ENCODE assay signal across 8 cellular contexts in the genomic region with DNA sequence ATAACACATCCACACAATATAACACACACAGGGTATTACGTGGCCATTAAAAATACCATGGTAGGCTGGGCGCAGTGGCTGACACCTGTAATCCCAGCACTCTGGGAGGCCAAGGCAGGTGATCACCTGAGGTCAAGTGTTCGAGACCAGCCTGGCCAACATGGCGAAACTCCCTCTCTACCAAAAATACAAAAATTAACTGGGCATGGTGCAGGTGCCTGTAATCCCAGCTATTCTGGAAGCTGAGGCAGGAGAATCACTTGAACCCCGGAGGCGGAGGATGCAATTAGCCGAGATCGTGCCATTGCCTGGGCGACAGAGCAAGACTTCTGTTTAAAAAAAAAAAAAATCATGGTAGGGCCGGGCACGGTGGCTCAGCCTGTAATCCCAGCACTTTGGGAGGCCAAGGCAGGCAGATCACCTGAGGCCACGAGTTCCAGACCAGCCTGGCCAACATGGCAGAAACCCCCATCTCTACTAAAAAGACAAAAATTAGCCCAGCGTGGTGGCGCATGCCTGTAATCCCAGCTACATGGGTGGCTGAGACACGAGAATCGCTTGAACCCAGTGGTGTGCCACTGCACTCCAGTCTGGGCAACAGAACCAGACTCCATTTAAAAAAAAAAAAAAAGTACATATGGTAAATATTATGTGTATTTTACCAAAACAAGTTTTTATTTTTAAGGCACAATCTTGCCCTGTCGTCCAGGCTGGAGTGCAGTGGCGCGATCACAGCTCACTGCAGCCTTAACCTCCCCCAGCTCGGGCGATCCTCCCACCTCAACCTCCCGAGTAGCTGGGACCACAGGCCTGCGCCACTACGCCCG. TPM values are rescaled to one million over a fixed set of nuclear protein-coding genes. Genes with fewer than 3 reads are reported as not detected.
DNase-seq lines count a peak whose midpoint lies in the region; ATAC-seq lines count a peak whose summit lies in the region.

No MANE protein-coding gene starts in this region.

- no peaks in the 10 kb centered on the region for H3K9me3 ChIP-seq in right cardiac atrium (ENCODE audit: control insufficient read depth, low read length)

- H3K27me3 ChIP-seq in H7 (ENCODE audit: control insufficient read depth, insufficient read depth, low read length) (no peaks in the 10 kb centered on the region), right cardiac atrium (ENCODE audit: control insufficient read depth, insufficient read depth) (no peaks in the 10 kb centered on the region)

- ATAC-seq in right cardiac atrium (peak in 1 of 2 donors; percentile 0), HG02623 (IDR thresholded peaks at IDR 0.05; ENCODE audit: unreplicated experiment) (no peak), HG02642 (IDR thresholded peaks at IDR 0.05; ENCODE audit: poor library complexity, unreplicated experiment) (no peak)

- intact Hi-C loops in right cardiac atrium (cut with DNase I) = loop anchor here in 2 of 4 donors (5.0 to 10.0 kb wide), 2 partner anchors 290 to 468 kb away; partner anchors contain the start of genes HECTD3 (in 1 of the 2) and UROD (in 1 of the 2)

- H3K9me3 Mint-ChIP-seq in activated CD4-positive, alpha-beta memory T cell treated with anti-CD3 and anti-CD28 coated beads, Interleukin-2, amount 10 ng/mL, durations not matched to agents 7 days and 5 days = no peaks in the 10 kb centered on the region

- WGBS in right cardiac atrium = 62% methylated on average over 25 of the region's 25 CpGs

- H3K4me3 ChIP-seq in H7 (ENCODE audit: insufficient read depth, low read depth, low read length) = peak overlapping the region; percentile 59
- peak overlapping the region; percentile 76 for H3K4me3 ChIP-seq in right cardiac atrium (ENCODE audit: low read length)
- H3K4me3 ChIP-seq in skin epidermis = peak overlapping the region; percentile 49 to 65 (median 63)

- H3K27me3 Mint-ChIP-seq in activated CD4-positive, alpha-beta memory T cell treated with anti-CD3 and anti-CD28 coated beads, Interleukin-2, amount 10 ng/mL, durations not matched to agents 7 days and 5 days = no peaks in the 10 kb centered on the region

- peak overlapping the region; percentile 84 for H3K27ac Mint-ChIP-seq in activated CD4-positive, alpha-beta memory T cell treated with anti-CD3 and anti-CD28 coated beads, Interleukin-2, amount 10 ng/mL, durations not matched to agents 7 days and 5 days

- H3K4me3 Mint-ChIP-seq in activated CD4-positive, alpha-beta memory T cell treated with anti-CD3 and anti-CD28 coated beads, Interleukin-2, amount 10 ng/mL, durations not matched to agents 7 days and 5 days = peak overlapping the region; percentile 83

- CTCF ChIA-PET in activated CD4-positive, alpha-beta memory T cell treated with anti-CD3 and anti-CD28 coated beads, Interleukin-2, amount 10 ng/mL, durations not matched to agents 7 days and 5 days (lab: Charles Lee) = interaction anchor here (0.6 to 11.5 kb wide), 48 partner anchors 9 to 1090 kb away, joined by 3 to 331 read pairs (median 4); partner anchors contain the start of genes BTBD19, CCDC163, EIF2B3 and GPBP1L1

- H3K36me3 ChIP-seq in H7 (replicated peaks; ENCODE audit: control insufficient read depth, insufficient read depth, low read length) = no peaks in the 10 kb centered on the region

- H3K27ac ChIP-seq in right cardiac atrium (ENCODE audit: low read length) (peak overlapping the region; percentile 91), skin epidermis (peak overlapping the region in 20 of 21 experiments; percentile 75 to 93 (median 86))

- no peaks in the 10 kb centered on the region for H3K36me3 Mint-ChIP-seq in activated CD4-positive, alpha-beta memory T cell treated with anti-CD3 and anti-CD28 coated beads, Interleukin-2, amount 10 ng/mL, durations not matched to agents 7 days and 5 days (ENCODE audit: low read depth)

- POLR2A ChIA-PET in activated CD4-positive, alpha-beta memory T cell treated with anti-CD3 and anti-CD28 coated beads, Interleukin-2, amount 10 ng/mL, durations not matched to agents 7 days and 5 days (lab: Charles Lee) = interaction anchor here (0.7 to 5.8 kb wide), 28 partner anchors 18 to 583 kb away, joined by 3 to 112 read pairs (median 6); partner anchors contain the start of genes BTBD19, EIF2B3, HECTD3 and HPDL

- peaks cover 44% of the 10 kb centered on the region for H3K4me1 Mint-ChIP-seq in activated CD4-positive, alpha-beta memory T cell treated with anti-CD3 and anti-CD28 coated beads, Interleukin-2, amount 10 ng/mL, durations not matched to agents 7 days and 5 days

- peaks cover 3% of the 10 kb centered on the region for H3K4me1 ChIP-seq in right cardiac atrium (ENCODE audit: control insufficient read depth, insufficient read depth, low read length)

- DNase-seq in H7 (no peak), right cardiac atrium (peak in 1 of 3 donors; percentile 58), NCI-H1048 (lab: John Stamatoyannopoulos, UW) (no peak), NCI-H1105 treated with DMSO at 0.1 percent for 48 hours (lab: John Stamatoyannopoulos, UW) (no peak)
- no peak for DNase-seq in activated CD4-positive, alpha-beta memory T cell treated with anti-CD3 and anti-CD28 coated beads, Interleukin-2, amount 10 ng/mL, durations not matched to agents 7 days and 5 days

RNA-seq across cellular contexts. Expression of gene HPDL, which starts 24.0 kb away (rescaled TPM):
- 87.5 and 134 TPM in 2 replicates for total RNA-seq in H7 (2014; rRNA removed; shearing (Covaris generic))
- total RNA-seq in activated CD4-positive, alpha-beta memory T cell treated with anti-CD3 and anti-CD28 coated beads, Interleukin-2, amount 10 ng/mL, durations not matched to agents 7 days and 5 days = 1 to 10 TPM; 5.5 to 5.6 TPM
- total RNA-seq in right cardiac atrium = under 1 TPM in 3 of 4 donors, not detected in 1; 0.25 to 0.56 (median 0.40) TPM
- 0.38 TPM for polyA plus RNA-seq in right cardiac atrium

RNA-seq across cellular contexts. Expression of gene TOE1, which starts 37.3 kb away (rescaled TPM):
- total RNA-seq in H7 (2014; rRNA removed; shearing (Covaris generic)) = 17.0 and 20.2 TPM in 2 replicates
- total RNA-seq in activated CD4-positive, alpha-beta memory T cell treated with anti-CD3 and anti-CD28 coated beads, Interleukin-2, amount 10 ng/mL, durations not matched to agents 7 days and 5 days = 10 to 100 TPM; 16.6 to 18.3 TPM
- total RNA-seq in right cardiac atrium = 1 to 10 TPM; 5.0 to 6.6 (median 6.2) TPM
- polyA plus RNA-seq in right cardiac atrium = 4.5 TPM

RNA-seq across cellular contexts. Expression of gene MUTYH, which starts 37.5 kb away (rescaled TPM):
- 124 and 126 TPM in 2 replicates for total RNA-seq in H7 (2014; rRNA removed; shearing (Covaris generic))
- total RNA-seq in activated CD4-positive, alpha-beta memory T cell treated with anti-CD3 and anti-CD28 coated beads, Interleukin-2, amount 10 ng/mL, durations not matched to agents 7 days and 5 days = 10 to 100 TPM; 37.2 to 39.2 TPM
- 10 to 100 TPM in 3 of 4 donors, 1 to 10 TPM in 1; 7.7 to 12.7 (median 11.2) TPM for total RNA-seq in right cardiac atrium
- 8.7 TPM for polyA plus RNA-seq in right cardiac atrium

Comparison
In these comparisons a context has a peak if more than half of its experiments do, and no peak if none do; other contexts are left out.
1. RNA of gene HPDL, which starts 24.0 kb away (total RNA-seq): 87.5 to 134 TPM in H7; 5.5 to 5.6 TPM in activated CD4-positive, alpha-beta memory T cell treated with anti-CD3 and anti-CD28 coated beads, Interleukin-2, amount 10 ng/mL, durations not matched to agents 7 days and 5 days and 0.25 to 0.56 TPM in right cardiac atrium; every median in the first group is over 10 times any median in the second.
2. Peak in every context shown above with its lines, with median percentiles within 50 percentile points of each other: H3K4me3 ChIP-seq.